ENCODE assay signal across 17 cellular contexts in genomic region chr11:7563269-7563668, GRCh38.
"Had no signal": no experiment of that assay in that cellular context is flagged by ENCODE, and none has a peak within 500 bp of the region (broad histone marks: within the 10 kb centered on the region; RNA-seq: fewer than 3 reads in every experiment).

No MANE protein-coding gene starts in this region.

- H3K9ac ChIP-seq: parathyroid adenoma had no signal

- H3K4me1 ChIP-seq: parathyroid adenoma, tibial artery, uterus had no signal

- H3K36me3 ChIP-seq: cardiac muscle cell, uterus, WERI-Rb-1 had no signal

- H3K9me3 ChIP-seq: tibial artery, uterus had no signal

- H3K79me2 ChIP-seq: parathyroid adenoma had no signal

- FAIRE-seq: keratinocyte had no signal

- H3K27me3 ChIP-seq: cardiac muscle cell, dorsolateral prefrontal cortex, tibial artery, uterus had no signal

- H3K27ac ChIP-seq: cardiac muscle cell, parathyroid adenoma, tibial artery, uterus, WERI-Rb-1 had no signal

- H3K4me3 ChIP-seq: cardiac muscle cell, dorsolateral prefrontal cortex, tibial artery, uterus had no signal

- H2AFZ ChIP-seq: parathyroid adenoma had no signal

- DNase-seq: activated CD4-positive, alpha-beta memory T cell treated with anti-CD3 and anti-CD28 coated beads for 36 hours; activated CD4-positive, alpha-beta T cell treated with anti-CD3 and anti-CD28 coated beads for 36 hours; activated CD8-positive, alpha-beta memory T cell treated with anti-CD3 and anti-CD28 coated beads, Interleukin-2, amount 10 ng/mL, durations not matched to agents 7 days and 5 days; activated naive CD4-positive, alpha-beta T cell treated with anti-CD3 and anti-CD28 coated beads, Interleukin-2, amount 10 ng/mL, durations not matched to agents 7 days and 5 days; activated T-cell treated with anti-CD3 and anti-CD28 coated beads, Interleukin-2, amount 50 U/mL, for 1 hour; dorsolateral prefrontal cortex; endodermal cell; hippocampal formation; naive B cell; stimulated activated CD4-positive, alpha-beta T cell treated with anti-CD3 and anti-CD28 coated beads, Interleukin-4, amount 100 ng/mL, for 1 hour; stimulated activated naive B cell treated with anti-CD40 and anti-IgM and Interleukin-4, amounts not matched to agents 10 μg/mL and 1 μg/mL and 100 μg/mL, for 72 hours; tibial artery; uterus; WERI-Rb-1 had no signal
